ENCODE assay signal across 8 cellular contexts in the genomic region with DNA sequence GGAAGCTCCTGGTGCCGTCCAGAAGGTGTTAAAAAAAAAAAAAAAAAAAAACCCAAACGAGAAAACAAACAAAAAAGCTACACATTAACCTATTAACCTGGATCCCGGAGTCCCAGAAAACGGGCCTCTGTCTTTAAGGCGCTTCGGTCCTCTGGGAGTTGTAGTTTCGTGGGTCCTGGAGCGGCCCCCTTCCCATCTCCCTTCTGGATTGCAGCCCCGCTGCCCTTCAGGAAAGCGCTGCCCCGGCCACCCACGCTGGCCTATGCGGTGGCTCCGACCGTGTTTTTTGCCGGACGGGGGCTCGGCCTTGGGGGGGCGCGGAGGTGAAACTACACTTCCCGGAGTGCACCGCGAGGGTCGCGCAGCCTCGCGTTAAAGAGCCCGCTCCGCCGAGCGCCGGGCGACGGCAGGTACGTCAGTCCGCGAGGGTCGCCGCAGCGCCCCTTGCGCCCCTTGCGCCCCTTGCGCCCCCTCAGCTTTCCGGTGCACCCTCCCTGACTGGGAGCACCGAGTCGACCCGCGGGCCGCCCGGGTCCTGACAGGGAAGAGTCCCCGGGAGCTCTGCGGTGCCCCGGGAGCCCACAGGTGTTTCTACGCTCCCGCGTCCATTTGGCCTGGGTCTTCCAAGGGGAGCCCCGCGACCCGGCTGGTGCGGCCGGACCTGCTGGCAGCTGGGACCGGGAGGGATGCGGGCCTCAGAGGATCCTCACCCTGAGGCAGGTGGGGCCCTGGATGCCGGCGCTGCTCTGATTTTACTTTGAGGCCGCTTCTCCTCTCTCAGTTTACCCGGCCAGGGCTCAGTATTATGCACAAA. TPM values are rescaled to one million over a fixed set of nuclear protein-coding genes. Genes with fewer than 3 reads are reported as not detected.
DNase-seq lines count a peak whose midpoint lies in the region; ATAC-seq, FAIRE-seq and TF ChIP-seq lines count a peak whose summit lies in the region.

Gene FCSK (plus strand): TSS at position 375 of the 814 bp plus-strand sequence. CDS start 8,596 bp downstream, outside the sequence.

- H3K9me3 ChIP-seq in Caco-2 = no peaks in the 10 kb centered on the region
- H3K9me3 ChIP-seq in neuronal stem cell (replicated peaks in 1 of 2; ENCODE audit: control insufficient read depth in 2 of 2, insufficient read depth in 1 of 2, low read depth in 1 of 2, low read length in 2 of 2) = no peaks in the 10 kb centered on the region

- peak within 1 kb of the TSS; percentile 80 for H3K23ac ChIP-seq in neuronal stem cell (ENCODE audit: low read depth, low read length, poor library complexity)

- no peaks in the 10 kb centered on the region for H3K36me3 ChIP-seq in Caco-2 (ENCODE audit: control insufficient read depth, insufficient read depth, low read length)
- no peaks in the 10 kb centered on the region for H3K36me3 ChIP-seq in neuronal stem cell (replicated peaks in 1 of 2; ENCODE audit: control insufficient read depth in 2 of 2, insufficient read depth in 2 of 2, low read length in 2 of 2)

- POLR2A ChIA-PET in Caco-2 (lab: Charles Lee) = interaction anchor here (0.6 to 2.1 kb wide), 9 partner anchors 15 to 166 kb away, joined by 3 to 39 read pairs (median 4); partner anchors contain the start of gene DDX19A

- H2BK12ac ChIP-seq in neuronal stem cell (ENCODE audit: low read length) = peak within 1 kb of the TSS; percentile 94

- H2BK5ac ChIP-seq in neuronal stem cell (ENCODE audit: low read length) = peak within 1 kb of the TSS; percentile 98

- peak within 1 kb of the TSS; percentile 95 for H4K91ac ChIP-seq in neuronal stem cell (ENCODE audit: low read depth, low read length, poor library complexity)

- CTCF ChIA-PET in Caco-2 (lab: Charles Lee) = interaction anchor here (0.5 to 2.7 kb wide), 12 partner anchors 11 to 1183 kb away, joined by 3 to 11 read pairs (median 4); partner anchors contain the start of genes MARVELD3 and ST3GAL2

- H2BK120ac ChIP-seq in neuronal stem cell (ENCODE audit: low read depth, low read length) = peak within 1 kb of the TSS; percentile 100

- H4K8ac ChIP-seq in neuronal stem cell (ENCODE audit: low read depth, low read length) = no peak within 1 kb of the TSS

- BruUV-seq in Caco-2 (replicated peaks; lab: Mats Ljungman, UMichigan) = no TSS peak

- FAIRE-seq in frontal cortex (lab: Jason Lieb, UNC) = no peak

- peak within 1 kb of the TSS; percentile 66 for H3K4ac ChIP-seq in neuronal stem cell (ENCODE audit: low read length)

- no peaks in the 10 kb centered on the region for H3K79me1 ChIP-seq in neuronal stem cell (ENCODE audit: low read depth, low read length)

- peak within 1 kb of the TSS; percentile 85 for H3K4me2 ChIP-seq in neuronal stem cell (ENCODE audit: insufficient read depth, low read length, poor library complexity, severe bottlenecking)

- H3K14ac ChIP-seq in neuronal stem cell (ENCODE audit: low read length) = peak within 1 kb of the TSS; percentile 100

- H3K27ac ChIP-seq in neuronal stem cell (replicated peaks; ENCODE audit: low read length) = peak within 1 kb of the TSS; percentile 90

- H3K36me3 Mint-ChIP-seq in Caco-2 (ENCODE audit: insufficient read depth, unreplicated experiment) = no peaks in the 10 kb centered on the region

- peak within 1 kb of the TSS; percentile 89 for H3K4me3 Mint-ChIP-seq in Caco-2 (ENCODE audit: unreplicated experiment)

- peak; percentile 87 for ATAC-seq in GM19463 (IDR thresholded peaks at IDR 0.05; ENCODE audit: unreplicated experiment)

- H2AK5ac ChIP-seq in neuronal stem cell (ENCODE audit: low read depth, low read length) = peak within 1 kb of the TSS; percentile 83

- H3K4me1 ChIP-seq in Caco-2 = peaks cover 11% of the 10 kb centered on the region
- peaks cover 0 to 3% of the 10 kb centered on the region in 2 donors for H3K4me1 ChIP-seq in neuronal stem cell (ENCODE audit: control insufficient read depth in 2 of 2, insufficient read depth in 1 of 2, low read depth in 1 of 2, low read length in 2 of 2)

- peak within 1 kb of the TSS; percentile 67 for H2BK15ac ChIP-seq in neuronal stem cell (ENCODE audit: low read length)

- WGBS in neuronal stem cell (ENCODE audit: extremely low coverage in 2 of 2, insufficient read length in 2 of 2, insufficient replicate concordance in 1 of 2), 2 donors = no CpG with 5 or more reads among the region's 67 CpGs

- H3K18ac ChIP-seq in neuronal stem cell (ENCODE audit: low read length) = peak within 1 kb of the TSS; percentile 100

- TF ChIP-seq CTCF in Caco-2 (IDR thresholded peaks at IDR 0.05; ENCODE audit: insufficient read depth in 1 of 2, low read depth in 1 of 2, low read length in 1 of 2, severe bottlenecking in 1 of 2, unreplicated experiment in 1 of 2) (peak; percentile 24 to 36), subcutaneous adipose tissue (IDR thresholded peaks at IDR 0.05; ENCODE audit: low read depth) (no peak)

- DNase-seq in Caco-2 (peak; percentile 87 to 90), HPDE6-E6E7 (ENCODE audit: extremely low spot score) (peak; percentile 96), RPMI7951 (ENCODE audit: low read depth) (peak; percentile 61), activated gamma-delta T cell (lab: John Stamatoyannopoulos, UW) (peak; percentile 43), frontal cortex (ENCODE audit: low spot score in 2 of 2) (peak; percentile 85 to 90), neuronal stem cell (ENCODE audit: low spot score) (peak; percentile 84)

- H3K4me3 ChIP-seq in Caco-2 (ENCODE audit: low read depth, low read length) (peak within 1 kb of the TSS; percentile 79), neuronal stem cell (ENCODE audit: low read length in 2 of 2) (peak within 1 kb of the TSS; percentile 90 to 93)

- H3K27ac Mint-ChIP-seq in Caco-2 (ENCODE audit: unreplicated experiment) = peak within 1 kb of the TSS; percentile 97

- H2AFZ ChIP-seq in neuronal stem cell (ENCODE audit: low read length) = peak within 1 kb of the TSS; percentile 99

- H3K27me3 ChIP-seq in Caco-2 (replicated peaks; ENCODE audit: control insufficient read depth, insufficient read depth, low read length) (no peaks in the 10 kb centered on the region), neuronal stem cell (ENCODE audit: control insufficient read depth in 3 of 3, insufficient read depth in 3 of 3, low read depth in 1 of 3, low read length in 3 of 3) (no peaks in the 10 kb centered on the region)

- intact Hi-C loops in Caco-2 (cut with micrococcal nuclease; ENCODE audit: unreplicated experiment) = loop anchor here (1.0 to 2.0 kb wide), 3 partner anchors 15 to 74 kb away; partner anchors contain the start of gene ST3GAL2

- H3K9me3 Mint-ChIP-seq in Caco-2 (ENCODE audit: unreplicated experiment) = no peaks in the 10 kb centered on the region

- H3K4me1 Mint-ChIP-seq in Caco-2 (ENCODE audit: low read depth, unreplicated experiment) = peaks cover 6% of the 10 kb centered on the region

- H3K27me3 Mint-ChIP-seq in Caco-2 (ENCODE audit: insufficient read depth, unreplicated experiment) = no peaks in the 10 kb centered on the region

- H3K9ac ChIP-seq in neuronal stem cell (ENCODE audit: low read depth, low read length, poor library complexity) = peak within 1 kb of the TSS; percentile 90

RNA-seq across cellular contexts. Expression of gene FCSK, which starts in this region (rescaled TPM):
- total RNA-seq in Caco-2 (2022) (25.5 and 27.9 TPM in 2 replicates), frontal cortex (6.5 TPM), subcutaneous adipose tissue (10 to 100 TPM in 3 of 4 donors, 1 to 10 TPM in 1; 2.0 to 25.1 (median 12.0) TPM)
- 3.9 and 6.4 TPM in 2 replicates for total RNA-seq in RPMI7951 (2014; rRNA removed; shearing (Covaris generic))
- 2.1 TPM for polyA plus RNA-seq in neuronal stem cell (2013, experiment 1 of 2)
- 2.4 TPM for polyA plus RNA-seq in neuronal stem cell (2013, experiment 2 of 2)

Comparison
In these comparisons a context has a peak if more than half of its experiments do, and no peak if none do; other contexts are left out.
1. Peak in every context shown above with its lines: DNase-seq, ATAC-seq, H3K4me3 ChIP-seq and H3K27ac ChIP-seq.
2. DNase-seq: peak in every context shown above with its lines; median percentile 96 in HPDE6-E6E7; 88 in Caco-2; 88 in frontal cortex; 84 in neuronal stem cell; 61 in RPMI7951; 43 in activated gamma-delta T cell.